Comparison of ENCODE assay signal across 36 cellular contexts in the genomic region with DNA sequence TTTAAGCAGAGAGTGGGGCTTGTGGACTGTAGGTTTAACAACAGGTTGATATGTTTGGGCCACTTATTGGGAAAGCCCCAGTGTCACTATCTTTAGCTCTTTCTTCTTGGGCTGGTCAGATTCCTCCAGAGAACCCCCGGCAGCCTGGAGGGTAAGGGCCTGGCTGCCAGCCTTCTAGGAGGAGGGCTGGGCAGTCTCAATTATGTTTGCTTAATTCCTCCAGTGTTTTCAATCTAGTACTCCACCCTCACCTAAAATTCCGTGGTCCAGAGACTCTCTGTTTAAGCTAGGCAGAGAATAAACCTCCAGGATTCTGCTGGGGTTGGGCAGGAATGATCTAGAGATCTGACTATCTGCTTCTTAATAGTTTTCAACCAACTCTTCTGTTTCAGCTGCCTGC. TPM values are rescaled to one million over a fixed set of nuclear protein-coding genes. Genes with fewer than 3 reads are reported as not detected.
"Had no signal": no experiment of that assay in that cellular context is flagged by ENCODE, and none has a peak within 500 bp of the region (broad histone marks: within the 10 kb centered on the region; RNA-seq: fewer than 3 reads in every experiment).

No MANE protein-coding gene starts in this region.

- DNase-seq: activated B cell treated with CpG ODN at 0.5 μM for 24 hours; activated CD4-positive, alpha-beta memory T cell treated with anti-CD3 and anti-CD28 coated beads for 36 hours; activated CD4-positive, alpha-beta T cell treated with anti-CD3 and anti-CD28 coated beads for 4 hours; activated CD4-positive, alpha-beta T cell treated with anti-CD3 and anti-CD28 coated beads, Interleukin-2, amount 10 ng/mL, durations not matched to agents 24 days and 14 days; activated CD4-positive, alpha-beta T cell treated with anti-CD3 and anti-CD28 coated beads, Interleukin-2, amount 50 U/mL, for 1 hour; activated CD4-positive, alpha-beta T cell treated with anti-CD3 and anti-CD28 coated beads, Interleukin-2, amount 50 U/mL, for 4 hours; activated CD4-positive, CD25-positive, alpha-beta regulatory T cell treated with anti-CD3 and anti-CD28 coated beads, Interleukin-2, amount 50 U/mL, for 72 hours; activated CD8-positive, alpha-beta memory T cell treated with anti-CD3 and anti-CD28 coated beads, Interleukin-2, amount 50 U/mL, for 4 hours; activated CD8-positive, alpha-beta T cell treated with anti-CD3 and anti-CD28 coated beads for 36 hours; activated effector memory CD4-positive, alpha-beta T cell treated with anti-CD3 and anti-CD28 coated beads, Interleukin-2, amount 50 U/mL, for 16 hours; activated gamma-delta T cell treated with Interleukin-2 at 50 U/mL for 16 hours; activated naive CD4-positive, alpha-beta T cell; activated naive CD4-positive, alpha-beta T cell treated with anti-CD3 and anti-CD28 coated beads for 36 hours; activated naive CD4-positive, alpha-beta T cell treated with anti-CD3 and anti-CD28 coated beads, Interleukin-2, amount 50 U/mL, for 16 hours; activated naive CD8-positive, alpha-beta T cell treated with anti-CD3 and anti-CD28 coated beads for 36 hours; activated T-cell treated with anti-CD3 and anti-CD28 coated beads for 4 hours; activated T-cell treated with anti-CD3 and anti-CD28 coated beads, Interleukin-2, amount 50 U/mL, for 1 hour; activated T-cell treated with anti-CD3 and anti-CD28 coated beads, Interleukin-2, amount 50 U/mL, for 4 hours; activated T-cell treated with anti-CD3 and anti-CD28 coated beads, Interleukin-2, amount 50 U/mL, for 72 hours; adrenal gland; amniotic stem cell; aorta; body of pancreas; brain microvascular endothelial cell; central memory CD4-positive, alpha-beta T cell; T-cell; T-helper 17 cell; T-helper 9 cell had no signal

- H3K27me3 ChIP-seq: adrenal gland, body of pancreas, brain microvascular endothelial cell, breast epithelium had no signal

- ATAC-seq: activated CD8-positive, alpha-beta T cell treated with anti-CD3 and anti-CD28 coated beads for 36 hours; activated naive CD4-positive, alpha-beta T cell treated with anti-CD3 and anti-CD28 coated beads, Interleukin-2, amount 50 U/mL, for 72 hours; activated T-cell treated with anti-CD3 and anti-CD28 coated beads, Interleukin-2, amount 50 U/mL, for 4 hours; activated T-cell treated with anti-CD3 and anti-CD28 coated beads, Interleukin-2, amount 50 U/mL, for 72 hours; activated T-helper 17 cell treated with anti-CD3 and anti-CD28 coated beads, Interleukin-2, amount 50 U/mL, for 72 hours; body of pancreas; T-cell; T-helper 17 cell had no signal

- H3K4me3 ChIP-seq: adrenal gland, body of pancreas, breast epithelium had no signal

- H3K27ac ChIP-seq: adrenal gland, body of pancreas, brain microvascular endothelial cell, breast epithelium, VCaP had no signal

- H3K9me3 ChIP-seq: adrenal gland, body of pancreas, breast epithelium had no signal

- H3K4me1 ChIP-seq: adrenal gland, body of pancreas, breast epithelium had no signal

- H3K36me3 ChIP-seq: adrenal gland, brain microvascular endothelial cell, breast epithelium had no signal

RNA-seq across cellular contexts. Expression of a gene that starts 5.3 kb away (rescaled TPM):
- total RNA-seq: activated B cell treated with CpG ODN at 0.5 μM for 24 hours; activated CD4-positive, alpha-beta memory T cell treated with anti-CD3 and anti-CD28 coated beads for 36 hours; activated CD4-positive, alpha-beta T cell treated with anti-CD3 and anti-CD28 coated beads, Interleukin-2, amount 10 ng/mL, durations not matched to agents 24 days and 14 days; activated CD8-positive, alpha-beta memory T cell treated with anti-CD3 and anti-CD28 coated beads for 36 hours; activated CD8-positive, alpha-beta T cell treated with anti-CD3 and anti-CD28 coated beads for 36 hours; activated naive CD4-positive, alpha-beta T cell treated with anti-CD3 and anti-CD28 coated beads for 36 hours; activated naive CD4-positive, alpha-beta T cell treated with anti-CD3 and anti-CD28 coated beads, Interleukin-2, amount 50 U/mL, for 72 hours; activated naive CD8-positive, alpha-beta T cell treated with anti-CD3 and anti-CD28 coated beads for 36 hours; activated T-cell treated with anti-CD3 and anti-CD28 coated beads, Interleukin-2, amount 50 U/mL, for 4 hours; activated T-cell treated with anti-CD3 and anti-CD28 coated beads, Interleukin-2, amount 50 U/mL, for 72 hours; activated T-helper 1 cell treated with anti-CD3 and anti-CD28 coated beads, Interleukin-12 subunit alpha, Interleukin-12 subunit beta, Interleukin-2, Interleukin-4 antibody, amounts not matched to agents 30 ng/mL and 10 ng/mL and 1 ng/mL, durations not matched to agents 14 hours and 24 hours and 36 hours; activated T-helper 17 cell treated with anti-CD3 and anti-CD28 coated beads, Interleukin-2, amount 50 U/mL, for 72 hours; aorta; astrocyte; body of pancreas; breast epithelium; T-cell; T-helper 1 cell treated with Interleukin-12 subunit alpha and Interleukin-12 subunit beta and Interleukin-4 antibody, amounts not matched to agents 30 ng/mL and 1 ng/mL, for 36 hours; T-helper 17 cell had no signal
